ENCODE assay signal across 19 cellular contexts in the genomic region with DNA sequence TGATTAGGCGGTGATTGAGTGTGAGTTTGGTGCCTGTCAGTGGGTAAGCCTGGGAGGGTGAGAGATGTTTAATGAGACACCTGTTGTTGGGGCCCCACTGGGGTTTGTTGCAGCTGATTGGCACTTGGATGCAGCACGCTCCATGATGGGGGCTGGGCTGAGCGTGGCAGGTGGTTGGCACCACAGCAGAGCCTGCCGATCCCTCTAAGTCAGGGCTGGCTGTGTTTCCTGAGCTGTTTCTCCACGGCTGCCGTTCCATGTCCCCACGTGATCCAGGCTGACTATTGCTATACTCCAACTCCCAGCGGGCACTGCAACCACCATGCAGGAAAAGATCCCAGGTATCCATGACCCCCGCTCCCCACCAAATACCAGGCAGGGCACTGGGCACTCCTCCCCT.
"Had no signal": no experiment of that assay in that cellular context is flagged by ENCODE, and none has a peak within 500 bp of the region (broad histone marks: within the 10 kb centered on the region; RNA-seq: fewer than 3 reads in every experiment).

No MANE protein-coding gene starts in this region.

- H3K27ac Mint-ChIP-seq: activated naive CD8-positive, alpha-beta T cell treated with anti-CD3 and anti-CD28 coated beads, Interleukin-2, amount 10 ng/mL, durations not matched to agents 7 days and 5 days; activated T-helper 1 cell treated with anti-CD3 and anti-CD28 coated beads, Interleukin-12 subunit alpha, Interleukin-12 subunit beta, Interleukin-2, Interleukin-4 antibody, amounts not matched to agents 30 ng/mL and 10 ng/mL and 1 ng/mL, durations not matched to agents 14 hours and 24 hours and 36 hours; nephron had no signal

- H3K4me1 Mint-ChIP-seq: activated naive CD8-positive, alpha-beta T cell treated with anti-CD3 and anti-CD28 coated beads, Interleukin-2, amount 10 ng/mL, durations not matched to agents 7 days and 5 days; nephron had no signal

- H3K9me3 ChIP-seq: right atrium auricular region, tibial artery, vagina had no signal

- DNase-seq: activated naive CD4-positive, alpha-beta T cell; activated naive CD8-positive, alpha-beta T cell treated with anti-CD3 and anti-CD28 coated beads, Interleukin-2, amount 10 ng/mL, durations not matched to agents 7 days and 5 days; brain microvascular endothelial cell; cortex of kidney; effector CD4-positive, alpha-beta T cell; foreskin fibroblast; glutamatergic neuron; hypothalamus; mesendoderm; occipital lobe; small intestine; stimulated activated CD4-positive, alpha-beta T cell treated with anti-CD3 and anti-CD28 coated beads, Interleukin-4, amount 100 ng/mL, for 24 hours; stimulated activated naive CD4-positive, alpha-beta T cell; tibial artery had no signal

- H3K27me3 ChIP-seq: brain microvascular endothelial cell, right atrium auricular region, tibial artery, vagina had no signal

- H3K4me3 Mint-ChIP-seq: activated naive CD8-positive, alpha-beta T cell treated with anti-CD3 and anti-CD28 coated beads, Interleukin-2, amount 10 ng/mL, durations not matched to agents 7 days and 5 days; activated T-helper 1 cell treated with anti-CD3 and anti-CD28 coated beads, Interleukin-12 subunit alpha, Interleukin-12 subunit beta, Interleukin-2, Interleukin-4 antibody, amounts not matched to agents 30 ng/mL and 10 ng/mL and 1 ng/mL, durations not matched to agents 14 hours and 24 hours and 36 hours; nephron had no signal

- H3K4me3 ChIP-seq: right atrium auricular region, tibial artery, vagina had no signal

- ATAC-seq: activated CD4-positive, CD25-positive, alpha-beta regulatory T cell treated with anti-CD3 and anti-CD28 coated beads, Interleukin-2, amount 50 U/mL, for 24 hours had no signal

- H3K27ac ChIP-seq: brain microvascular endothelial cell, right atrium auricular region, tibial artery, vagina had no signal

- H3K36me3 Mint-ChIP-seq: activated naive CD8-positive, alpha-beta T cell treated with anti-CD3 and anti-CD28 coated beads, Interleukin-2, amount 10 ng/mL, durations not matched to agents 7 days and 5 days had no signal

- H3K4me1 ChIP-seq: right atrium auricular region, tibial artery, vagina had no signal

- H3K9me3 Mint-ChIP-seq: activated naive CD8-positive, alpha-beta T cell treated with anti-CD3 and anti-CD28 coated beads, Interleukin-2, amount 10 ng/mL, durations not matched to agents 7 days and 5 days; activated T-helper 1 cell treated with anti-CD3 and anti-CD28 coated beads, Interleukin-12 subunit alpha, Interleukin-12 subunit beta, Interleukin-2, Interleukin-4 antibody, amounts not matched to agents 30 ng/mL and 10 ng/mL and 1 ng/mL, durations not matched to agents 14 hours and 24 hours and 36 hours had no signal

- H3K36me3 ChIP-seq: brain microvascular endothelial cell, right atrium auricular region, tibial artery, vagina had no signal
